Comparison of ENCODE assay signal across 14 cellular contexts in the genomic region with DNA sequence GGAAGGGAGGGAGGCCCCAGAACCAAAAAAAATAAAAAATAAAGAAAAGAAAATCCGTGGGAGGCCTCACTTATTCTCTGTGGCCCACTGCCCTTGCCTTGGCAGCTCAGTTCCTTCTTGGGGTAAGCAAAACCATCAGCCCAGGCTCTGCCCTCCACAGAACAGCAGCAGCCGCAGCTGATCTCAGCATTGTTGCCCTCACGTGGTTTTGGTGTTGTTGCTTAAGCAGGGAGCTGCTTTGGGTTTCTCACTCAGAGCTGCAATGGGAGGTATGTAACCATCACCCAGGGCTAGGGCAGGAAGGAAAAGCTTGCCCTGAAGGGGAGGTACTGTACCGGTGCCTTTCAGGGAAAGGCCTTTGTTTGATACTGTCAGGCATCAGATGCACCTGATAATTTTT.
DNase-seq lines count a peak whose midpoint lies in the region; ATAC-seq and TF ChIP-seq lines count a peak whose summit lies in the region.
"Had no signal": no experiment of that assay in that cellular context is flagged by ENCODE, and none has a peak within 500 bp of the region (broad histone marks: within the 10 kb centered on the region; RNA-seq: fewer than 3 reads in every experiment).

No MANE protein-coding gene starts in this region.

- TF ChIP-seq POLR2A in heart left ventricle (IDR thresholded peaks at IDR 0.05), result no peak

- H3K27me3 Mint-ChIP-seq in Caco-2 (ENCODE audit: insufficient read depth, unreplicated experiment), result peaks cover 11% of the 10 kb centered on the region
- H3K27me3 Mint-ChIP-seq: activated CD8-positive, alpha-beta T cell treated with anti-CD3 and anti-CD28 coated beads for 36 hours had no signal

- peak overlapping the region; percentile 65 for H3K27ac ChIP-seq in SJSA1
- H3K27ac ChIP-seq in heart left ventricle, result no peak overlapping the region
- no peak overlapping the region for H3K27ac ChIP-seq in colonic mucosa
- H3K27ac ChIP-seq: esophagus muscularis mucosa had no signal

- CTCF ChIA-PET in Caco-2 (lab: Charles Lee), result interaction anchor here (0.6 kb wide), 1 partner anchor 126 kb away, joined by 3 read pairs; no protein-coding TSS in a partner anchor

- intact Hi-C loops in Caco-2 (cut with micrococcal nuclease; ENCODE audit: unreplicated experiment) (loop anchor here (2.0 kb wide), 1 partner anchor 28 kb away; no protein-coding TSS in a partner anchor), heart left ventricle (cut with DNase I) (no loop called here), colonic mucosa (cut with DNase I) (no loop called here)

- POLR2A ChIA-PET in Caco-2 (lab: Charles Lee), result no interaction called here

- H3K36me3 ChIP-seq in Caco-2 (ENCODE audit: control insufficient read depth, insufficient read depth, low read length), result no peaks in the 10 kb centered on the region
- no peaks in the 10 kb centered on the region for H3K36me3 ChIP-seq in SJSA1
- no peaks in the 10 kb centered on the region for H3K36me3 ChIP-seq in heart left ventricle
- H3K36me3 ChIP-seq in colonic mucosa, result no peaks in the 10 kb centered on the region
- H3K36me3 ChIP-seq: esophagus muscularis mucosa had no signal

- no peaks in the 10 kb centered on the region for H3K36me3 Mint-ChIP-seq in Caco-2 (ENCODE audit: insufficient read depth, unreplicated experiment)
- H3K36me3 Mint-ChIP-seq: stimulated activated effector memory CD8-positive, alpha-beta T cell treated with anti-CD3 and anti-CD28 coated beads, Interleukin-12 subunit alpha, Interleukin-12 subunit beta, amount 100 ng/mL, for 72 hours had no signal

- H3K9me3 ChIP-seq in Caco-2 (no peaks in the 10 kb centered on the region), SJSA1 (replicated peaks) (no peaks in the 10 kb centered on the region; the same call in 1 of the 2 replicates), heart left ventricle (peaks cover 0 to 4% (median 0%) of the 10 kb centered on the region in 12 donors), colonic mucosa (no peaks in the 10 kb centered on the region)

- H3K4me1 Mint-ChIP-seq in Caco-2 (ENCODE audit: low read depth, unreplicated experiment), result peaks cover 16% of the 10 kb centered on the region
- H3K4me1 Mint-ChIP-seq: stimulated activated effector memory CD8-positive, alpha-beta T cell treated with anti-CD3 and anti-CD28 coated beads, Interleukin-12 subunit alpha, Interleukin-12 subunit beta, amount 100 ng/mL, for 72 hours had no signal

- BruUV-seq in Caco-2 (replicated peaks; lab: Mats Ljungman, UMichigan), result no TSS peak

- H3K4me3 ChIP-seq in Caco-2 (ENCODE audit: low read depth, low read length), result no peak overlapping the region
- H3K4me3 ChIP-seq in SJSA1, result no peak overlapping the region
- H3K4me3 ChIP-seq in heart left ventricle, result no peak overlapping the region
- no peak overlapping the region for H3K4me3 ChIP-seq in colonic mucosa
- H3K4me3 ChIP-seq: esophagus muscularis mucosa had no signal

- in situ Hi-C loops in ACHN (cut with HindIII; ENCODE audit: low pct_ligation_motif_present, low pct_unique_long_range_greater_than_20kb, low sequenced_read_pairs), result no loop called here

- WGBS in heart left ventricle, 4 donors, result 30 to 66% (median 52%) methylated on average over 4 of the region's 4 CpGs

- peak in 2 of 4 donors; percentile 57 to 59 for ATAC-seq in heart left ventricle
- ATAC-seq: activated CD8-positive, alpha-beta T cell treated with anti-CD3 and anti-CD28 coated beads for 36 hours; stimulated activated effector memory CD8-positive, alpha-beta T cell treated with anti-CD3 and anti-CD28 coated beads, Interleukin-12 subunit alpha, Interleukin-12 subunit beta, amount 100 ng/mL, for 72 hours had no signal

- H3K27me3 ChIP-seq in Caco-2 (replicated peaks; ENCODE audit: control insufficient read depth, insufficient read depth, low read length), result no peaks in the 10 kb centered on the region
- H3K27me3 ChIP-seq in SJSA1 (replicated peaks), result no peaks in the 10 kb centered on the region
- no peaks in the 10 kb centered on the region for H3K27me3 ChIP-seq in heart left ventricle
- H3K27me3 ChIP-seq in colonic mucosa, result no peaks in the 10 kb centered on the region
- H3K27me3 ChIP-seq: esophagus muscularis mucosa had no signal

- DNase-seq in Caco-2 (peak; percentile 30 to 61), SJSA1 (ENCODE audit: low read depth in 1 of 2, low spot score in 2 of 2) (peak; percentile 66), heart left ventricle (peak in 3 of 5 donors; percentile 11 to 50 (median 26)), occipital lobe (lab: John Stamatoyannopoulos, UW) (peak; percentile 15), GM19240 (ENCODE audit: insufficient read length, low spot score) (no peak), colonic mucosa (no peak), GOT3 (lab: John Stamatoyannopoulos, UW) (no peak), ACHN (no peak)
- DNase-seq: activated CD8-positive, alpha-beta T cell treated with anti-CD3 and anti-CD28 coated beads for 36 hours; activated naive CD4-positive, alpha-beta T cell; NCI-H2029 treated with DMSO at 0.1 percent for 48 hours; stimulated activated CD4-positive, alpha-beta T cell treated with anti-CD3 and anti-CD28 coated beads, Interleukin-1b, Interleukin-23, amount 100 ng/mL, for 48 hours had no signal

- H3K4me1 ChIP-seq in Caco-2 (peaks cover 12% of the 10 kb centered on the region), SJSA1 (replicated peaks) (peaks cover 56% of the 10 kb centered on the region), heart left ventricle (peaks cover 0 to 6% (median 0%) of the 10 kb centered on the region in 12 donors), colonic mucosa (no peaks in the 10 kb centered on the region)
- H3K4me1 ChIP-seq: esophagus muscularis mucosa had no signal

- no peak overlapping the region for H3K4me3 Mint-ChIP-seq in Caco-2 (ENCODE audit: unreplicated experiment)
- H3K4me3 Mint-ChIP-seq: activated CD8-positive, alpha-beta T cell treated with anti-CD3 and anti-CD28 coated beads for 36 hours; stimulated activated effector memory CD8-positive, alpha-beta T cell treated with anti-CD3 and anti-CD28 coated beads, Interleukin-12 subunit alpha, Interleukin-12 subunit beta, amount 100 ng/mL, for 72 hours had no signal

- no peak overlapping the region for H3K9ac ChIP-seq in colonic mucosa (ENCODE audit: low read depth in 2 of 2, low read length in 2 of 2)

- TF ChIP-seq CTCF in Caco-2 (IDR thresholded peaks at IDR 0.05; ENCODE audit: insufficient read depth in 1 of 2, low read depth in 1 of 2, low read length in 1 of 2, severe bottlenecking in 1 of 2, unreplicated experiment in 1 of 2) (no peak), heart left ventricle (IDR thresholded peaks at IDR 0.05) (no peak), colonic mucosa (IDR thresholded peaks at IDR 0.05) (no peak)

- peaks cover 21% of the 10 kb centered on the region for H3K9me3 Mint-ChIP-seq in Caco-2 (ENCODE audit: unreplicated experiment)
- H3K9me3 Mint-ChIP-seq: activated CD8-positive, alpha-beta T cell treated with anti-CD3 and anti-CD28 coated beads for 36 hours had no signal

- no peak overlapping the region for H3K27ac Mint-ChIP-seq in Caco-2 (ENCODE audit: unreplicated experiment)
- H3K27ac Mint-ChIP-seq: activated CD8-positive, alpha-beta T cell treated with anti-CD3 and anti-CD28 coated beads for 36 hours; stimulated activated effector memory CD8-positive, alpha-beta T cell treated with anti-CD3 and anti-CD28 coated beads, Interleukin-12 subunit alpha, Interleukin-12 subunit beta, amount 100 ng/mL, for 72 hours had no signal

Comparison
In these comparisons a context has a peak if more than half of its experiments do, and no peak if none do; other contexts are left out.
1. DNase-seq: peak in Caco-2 (2 of 2), SJSA1 (2 of 2), heart left ventricle (3 of 5) and occipital lobe (single experiment); none in GM19240 (single experiment), colonic mucosa (single experiment), GOT3 (single experiment) and ACHN (single experiment).